In the genomic region with DNA sequence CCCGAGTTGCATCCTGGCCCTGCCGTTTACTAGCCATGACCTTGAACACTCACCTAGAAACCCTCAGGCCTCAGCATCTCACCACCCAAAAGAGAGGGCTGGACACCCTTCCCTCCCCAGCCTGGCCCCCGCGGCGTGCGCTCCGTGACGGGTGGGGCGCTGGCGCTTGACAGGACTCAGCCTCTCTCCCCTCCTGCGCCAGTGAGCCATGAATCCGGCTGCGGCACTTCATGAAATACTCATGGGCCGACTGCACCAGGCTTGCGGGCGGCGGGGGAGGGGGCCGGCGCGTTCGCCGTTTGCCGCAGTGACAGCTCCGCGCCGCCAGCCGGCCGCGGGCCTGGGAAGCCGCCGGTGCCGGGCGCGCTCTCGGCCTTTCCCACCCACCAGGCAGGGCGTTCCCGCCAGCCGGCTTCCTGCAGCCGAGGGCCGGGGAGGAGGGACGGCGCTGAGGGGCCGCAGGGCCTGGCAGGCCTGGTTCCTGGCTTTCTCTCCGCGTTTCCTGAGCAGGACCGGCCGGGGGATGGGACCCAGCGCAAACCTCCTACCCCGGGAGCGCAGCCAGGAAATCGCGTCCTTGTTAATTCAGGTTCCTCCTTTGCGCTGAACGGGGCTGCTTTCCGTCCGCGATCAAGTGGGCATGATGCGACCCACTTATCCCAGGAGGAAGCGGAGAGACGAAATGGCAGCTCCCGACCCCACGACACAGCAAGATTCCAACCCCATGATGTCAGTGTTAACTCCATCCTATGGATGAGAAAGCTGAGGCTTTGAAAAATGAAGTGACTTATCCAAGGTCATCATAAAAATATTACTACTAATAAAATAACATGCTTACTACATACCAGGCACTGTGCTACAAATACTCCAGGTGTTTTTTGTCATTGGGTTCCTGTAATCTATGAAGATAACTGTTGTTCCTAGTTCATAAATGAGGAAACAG, we compare ENCODE assay signal across 9 cellular contexts. TPM values are rescaled to one million over a fixed set of nuclear protein-coding genes. Genes with fewer than 3 reads are reported as not detected.
DNase-seq lines count a peak whose midpoint lies in the region; ATAC-seq, FAIRE-seq and TF ChIP-seq lines count a peak whose summit lies in the region.
"Had no signal": no experiment of that assay in that cellular context is flagged by ENCODE, and none has a peak within 500 bp of the region (broad histone marks: within the 10 kb centered on the region; RNA-seq: fewer than 3 reads in every experiment).

No MANE protein-coding gene starts in this region.

- H2AFZ ChIP-seq in hepatocyte = peak overlapping the region; percentile 51

- H3K36me3 Mint-ChIP-seq in CD4-positive, alpha-beta T cell (ENCODE audit: low read depth) = no peaks in the 10 kb centered on the region

- H3K36me3 ChIP-seq in hepatocyte (replicated peaks; ENCODE audit: insufficient read depth, low read depth) = no peaks in the 10 kb centered on the region

- H4K20me1 ChIP-seq in hepatocyte (ENCODE audit: insufficient read depth, poor library complexity, severe bottlenecking) = no peaks in the 10 kb centered on the region

- no peak overlapping the region for H3K27ac Mint-ChIP-seq in CD4-positive, alpha-beta T cell

- no peaks in the 10 kb centered on the region for H3K9me3 Mint-ChIP-seq in CD4-positive, alpha-beta T cell

- peak overlapping the region; percentile 78 for H3K4me2 ChIP-seq in hepatocyte

- no peak for TF ChIP-seq CTCF in CD4-positive, alpha-beta T cell (IDR thresholded peaks at IDR 0.05)
- no peak for TF ChIP-seq CTCF in astrocyte of the cerebellum (IDR thresholded peaks at IDR 0.05; ENCODE audit: low read depth, low read length, missing control alignments)
- peak; percentile 9 for TF ChIP-seq CTCF in hepatocyte (IDR thresholded peaks at IDR 0.05; ENCODE audit: poor library complexity)
- no peak for TF ChIP-seq CTCF in D721Med (IDR thresholded peaks at IDR 0.05; ENCODE audit: insufficient read depth, missing control alignments)

- no peaks in the 10 kb centered on the region for H3K79me2 ChIP-seq in hepatocyte

- POLR2A ChIA-PET in CD4-positive, alpha-beta T cell (lab: Charles Lee) = interaction anchor here (1.1 kb wide), 1 partner anchor 79 kb away, joined by 5 read pairs; no protein-coding TSS in a partner anchor

- H3K4me3 ChIP-seq in astrocyte of the cerebellum (ENCODE audit: low read depth, low read length) (peak overlapping the region; percentile 41), hepatocyte (peak overlapping the region; percentile 14)

- peak overlapping the region; percentile 51 for H3K4me3 Mint-ChIP-seq in CD4-positive, alpha-beta T cell

- no peaks in the 10 kb centered on the region for H3K4me1 Mint-ChIP-seq in CD4-positive, alpha-beta T cell (ENCODE audit: low read depth)

- H3K27ac ChIP-seq in CD4-positive, alpha-beta T cell (ENCODE audit: low read depth, low read length) = no peak overlapping the region
- H3K27ac ChIP-seq in hepatocyte = peak overlapping the region; percentile 69

- H3K4me1 ChIP-seq in hepatocyte (ENCODE audit: insufficient read depth) = no peaks in the 10 kb centered on the region

- CTCF ChIA-PET in CD4-positive, alpha-beta T cell (lab: Charles Lee) = interaction anchor here (0.9 to 1.3 kb wide), 3 partner anchors 38 to 79 kb away, joined by 3 to 8 read pairs (median 4); no protein-coding TSS in a partner anchor

- in situ Hi-C loops in KBM-7 (cut with MboI; ENCODE audit: low pct_unique_long_range_greater_than_20kb, low sequenced_read_pairs) (loop anchor here (25.0 kb wide), 1 partner anchor 190 kb away; no protein-coding TSS in a partner anchor), astrocyte of the cerebellum (cut with HindIII; ENCODE audit: low sequenced_read_pairs) (no loop called here)

- H3K27me3 ChIP-seq in CD4-positive, alpha-beta T cell (ENCODE audit: control insufficient read depth, insufficient read depth, low read length) = no peaks in the 10 kb centered on the region
- no peaks in the 10 kb centered on the region for H3K27me3 ChIP-seq in hepatocyte

- DNase-seq in CD4-positive, alpha-beta T cell = peak in 9 of 10 experiments; percentile 9 to 58 (median 30)
- DNase-seq in KBM-7 (peak; percentile 87), T-helper 22 cell (ENCODE audit: low read depth) (peak; percentile 25), astrocyte of the cerebellum (ENCODE audit: low read depth) (peak; percentile 38), hepatocyte (ENCODE audit: low spot score) (peak; percentile 89), putamen (ENCODE audit: low spot score) (peak; percentile 58), D721Med (ENCODE audit: insufficient read length, low spot score) (no peak)

- peaks cover 32% of the 10 kb centered on the region for H3K27me3 Mint-ChIP-seq in CD4-positive, alpha-beta T cell

- 3% methylated on average over 53 of the region's 62 CpGs for WGBS in hepatocyte (ENCODE audit: low lambda C conversion rate, missing lambda C conversion rate)

- no peaks in the 10 kb centered on the region for H3K9me3 ChIP-seq in CD4-positive, alpha-beta T cell (ENCODE audit: control insufficient read depth, low read length)
- H3K9me3 ChIP-seq in hepatocyte (ENCODE audit: low read depth) = no peaks in the 10 kb centered on the region

- H3K9me2 ChIP-seq in hepatocyte (replicated peaks; ENCODE audit: insufficient read depth) = no peaks in the 10 kb centered on the region

- FAIRE-seq in D721Med (lab: Jason Lieb, UNC) = no peak

- ATAC-seq in CD4-positive, alpha-beta T cell (ENCODE audit: poor library complexity) = peak; percentile 78
- ATAC-seq in GM19372 (IDR thresholded peaks at IDR 0.05; ENCODE audit: low read depth, unreplicated experiment) = peak; percentile 54

- intact Hi-C loops in CD4-positive, alpha-beta T cell (cut with DNase I, micrococcal nuclease) = no loop called here

RNA-seq across cellular contexts. Expression of a gene that starts 9.1 kb away (rescaled TPM):
- 10 to 100 TPM; 20.1 to 23.7 TPM for total RNA-seq in CD4-positive, alpha-beta T cell
- total RNA-seq in hepatocyte = 21.2 and 23.3 TPM in 2 replicates
- polyA plus RNA-seq in hepatocyte = 27.6 and 32.5 TPM in 2 replicates

RNA-seq across cellular contexts. Expression of a gene that starts 39.6 kb away (rescaled TPM):
- not detected for total RNA-seq in CD4-positive, alpha-beta T cell
- 0.07 and 0.40 TPM in 2 replicates for total RNA-seq in hepatocyte
- 0.19 TPM in 1 of 2 replicates, not detected in the other for polyA plus RNA-seq in hepatocyte
- total RNA-seq: T-helper 2 cell treated with Interferon-gamma antibody and Interleukin-4, amounts not matched to agents 100 ng/mL and 5 ng/mL, for 36 hours had no signal
